In genomic region chr1:206593351-206593925, GRCh38 we compare ENCODE assay signal across 1 cellular context.
TF ChIP-seq lines count a peak whose summit lies in the region.

No MANE protein-coding gene starts in this region.

TF ChIP-seq in IMR-90, 13 proteins besides CTCF, POLR2A, EP300 and RAD21 (continued from another document):
- no peak for TF ChIP-seq ELK1 (IDR thresholded peaks at IDR 0.05; ENCODE audit: borderline replicate concordance, low read depth, low read length)
